In the genomic region with DNA sequence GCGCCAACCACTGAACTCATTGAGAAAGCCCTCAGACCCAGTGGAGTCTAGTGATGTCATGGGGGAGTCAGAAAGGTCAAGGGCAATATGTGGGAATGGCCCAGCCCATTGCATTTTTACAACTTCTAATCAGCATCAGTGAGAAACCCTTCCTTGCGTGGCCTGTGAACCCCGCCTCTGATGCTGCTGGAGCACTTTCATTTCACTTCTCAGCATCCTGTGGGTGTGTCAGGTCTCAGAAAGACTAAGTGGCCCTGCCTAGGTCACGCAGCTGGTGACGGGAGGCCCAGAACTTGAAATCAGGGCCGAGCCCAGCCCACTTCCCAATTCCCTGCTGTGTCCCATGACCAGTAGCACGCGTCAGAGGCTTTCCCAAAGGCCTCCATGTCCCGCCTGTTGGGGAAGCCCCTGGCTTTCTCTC, we compare ENCODE assay signal across 9 cellular contexts. TPM values are rescaled to one million over a fixed set of nuclear protein-coding genes. Genes with fewer than 3 reads are reported as not detected.
A peak's percentile ranks its signal among the peaks of the same experiment; 100 is the strongest.
DNase-seq lines count a peak whose midpoint lies in the region; ATAC-seq and TF ChIP-seq lines count a peak whose summit lies in the region.
"Had no signal": no experiment of that assay in that cellular context is flagged by ENCODE, and none has a peak within 500 bp of the region (broad histone marks: within the 10 kb centered on the region; RNA-seq: fewer than 3 reads in every experiment).

No MANE protein-coding gene starts in this region.

- H3K36me3 ChIP-seq in esophagus squamous epithelium: no peaks in the 10 kb centered on the region

- intact Hi-C loops in esophagus squamous epithelium (cut with DNase I): no loop called here

- TF ChIP-seq POLR2A in erythroblast (IDR thresholded peaks at IDR 0.05; ENCODE audit: low read length) (no peak), esophagus squamous epithelium (IDR thresholded peaks at IDR 0.05) (no peak)

- H3K4me1 ChIP-seq in esophagus squamous epithelium: peaks cover 0 to 23% (median 0%) of the 10 kb centered on the region in 3 donors

- peak overlapping the region; percentile 65 for H3K27ac Mint-ChIP-seq in stimulated activated memory B cell treated with anti-CD40 and anti-IgM and Interleukin-4, amounts not matched to agents 10 μg/mL and 1 μg/mL and 100 μg/mL, for 72 hours
- H3K27ac Mint-ChIP-seq in HFFc6: no peak overlapping the region

- no peak for TF ChIP-seq CTCF in HFFc6 (IDR thresholded peaks at IDR 0.05)
- TF ChIP-seq CTCF in esophagus squamous epithelium (IDR thresholded peaks at IDR 0.05): no peak

- peak; percentile 64 for ATAC-seq in GM21529 (IDR thresholded peaks at IDR 0.05; ENCODE audit: unreplicated experiment)
- peak; percentile 81 for ATAC-seq in stimulated activated memory B cell treated with anti-CD40 and anti-IgM and Interleukin-4, amounts not matched to agents 10 μg/mL and 1 μg/mL and 100 μg/mL, for 72 hours

- H3K4me3 Mint-ChIP-seq in stimulated activated memory B cell treated with anti-CD40 and anti-IgM and Interleukin-4, amounts not matched to agents 10 μg/mL and 1 μg/mL and 100 μg/mL, for 72 hours: no peak overlapping the region
- no peak overlapping the region for H3K4me3 Mint-ChIP-seq in HFFc6

- H3K27me3 Mint-ChIP-seq in stimulated activated memory B cell treated with anti-CD40 and anti-IgM and Interleukin-4, amounts not matched to agents 10 μg/mL and 1 μg/mL and 100 μg/mL, for 72 hours: peaks cover 27% of the 10 kb centered on the region
- H3K27me3 Mint-ChIP-seq in HFFc6 (ENCODE audit: insufficient read depth): peaks cover 3% of the 10 kb centered on the region

- DNase-seq in activated CD4-positive, alpha-beta T cell treated with anti-CD3 and anti-CD28 coated beads for 1 hour: peak; percentile 30
- DNase-seq in erythroblast (lab: John Stamatoyannopoulos, UW) (peak; percentile 15 to 57), HFFc6 (no peak), esophagus squamous epithelium (lab: John Stamatoyannopoulos, UW) (no peak), caudate nucleus (lab: John Stamatoyannopoulos, UW) (no peak), HuH-7 (ENCODE audit: low spot score) (no peak)
- DNase-seq: NCI-H187 had no signal

- no peaks in the 10 kb centered on the region for H3K9me3 ChIP-seq in esophagus squamous epithelium

- H3K9me3 Mint-ChIP-seq in stimulated activated memory B cell treated with anti-CD40 and anti-IgM and Interleukin-4, amounts not matched to agents 10 μg/mL and 1 μg/mL and 100 μg/mL, for 72 hours: no peaks in the 10 kb centered on the region
- peaks cover 30% of the 10 kb centered on the region for H3K9me3 Mint-ChIP-seq in HFFc6

- H3K27ac ChIP-seq in esophagus squamous epithelium (peak overlapping the region in 1 of 4 donors; percentile 21), caudate nucleus (ENCODE audit: low read depth, low read length) (no peak overlapping the region)

- WGBS in esophagus squamous epithelium, 2 donors: 76 to 81% methylated on average over 3 to 5 of the region's 9 CpGs

- H3K36me3 Mint-ChIP-seq in stimulated activated memory B cell treated with anti-CD40 and anti-IgM and Interleukin-4, amounts not matched to agents 10 μg/mL and 1 μg/mL and 100 μg/mL, for 72 hours: no peaks in the 10 kb centered on the region
- no peaks in the 10 kb centered on the region for H3K36me3 Mint-ChIP-seq in HFFc6 (ENCODE audit: low read depth)

- peaks cover 28% of the 10 kb centered on the region for H3K4me1 Mint-ChIP-seq in stimulated activated memory B cell treated with anti-CD40 and anti-IgM and Interleukin-4, amounts not matched to agents 10 μg/mL and 1 μg/mL and 100 μg/mL, for 72 hours
- H3K4me1 Mint-ChIP-seq in HFFc6 (ENCODE audit: low read depth): no peaks in the 10 kb centered on the region

- no peak overlapping the region for H3K4me3 ChIP-seq in esophagus squamous epithelium

- peaks cover 0 to 51% (median 0%) of the 10 kb centered on the region in 4 donors for H3K27me3 ChIP-seq in esophagus squamous epithelium

RNA-seq across cellular contexts. Expression of a gene that starts 6.1 kb away (rescaled TPM):
- not detected for total RNA-seq in HFFc6 (2021; fragmentation: NEBNext Ultra II Directional; extraction: Animal tissue kit (Norgen Biotek cat#: 25700))
- under 1 TPM in 1 of 4 donors, not detected in 3; 0.19 TPM for total RNA-seq in esophagus squamous epithelium

RNA-seq across cellular contexts. Expression of a gene that starts 45.9 kb away (rescaled TPM):
- not detected for total RNA-seq in HFFc6 (2021; fragmentation: NEBNext Ultra II Directional; extraction: Animal tissue kit (Norgen Biotek cat#: 25700))
- total RNA-seq in esophagus squamous epithelium: under 1 TPM in 2 of 4 donors, not detected in 2; 0.12 to 0.76 TPM

Comparison
In these comparisons a context has a peak if more than half of its experiments do, and no peak if none do; other contexts are left out.
1. DNase-seq: peak in activated CD4-positive, alpha-beta T cell treated with anti-CD3 and anti-CD28 coated beads for 1 hour (single experiment) and erythroblast (2 of 2); none in HFFc6 (single experiment), esophagus squamous epithelium (single experiment), caudate nucleus (0 of 61) and HuH-7 (single experiment).